ENCODE assay signal across 23 cellular contexts in the genomic region with DNA sequence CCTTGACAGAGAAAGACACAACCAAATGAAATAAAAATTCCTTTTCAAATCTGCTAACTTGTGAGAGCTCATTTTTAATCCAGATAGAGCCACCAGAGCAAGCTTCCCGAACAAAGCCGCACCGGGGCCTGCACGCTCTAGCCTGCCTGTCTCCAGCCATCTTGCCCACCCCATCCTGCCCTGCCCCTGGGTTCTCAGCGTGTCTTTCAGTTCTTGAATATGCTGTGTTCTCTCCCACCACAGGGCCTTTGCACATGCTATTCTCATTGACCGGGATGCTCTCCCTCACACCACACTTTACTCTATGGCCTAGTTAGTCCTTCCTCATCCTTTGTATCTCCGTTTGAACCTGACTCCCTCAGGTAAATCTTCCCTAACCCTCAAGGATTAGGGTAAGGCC. TPM values are rescaled to one million over a fixed set of nuclear protein-coding genes. Genes with fewer than 3 reads are reported as not detected.
DNase-seq lines count a peak whose midpoint lies in the region; ATAC-seq, FAIRE-seq and TF ChIP-seq lines count a peak whose summit lies in the region.
"Had no signal": no experiment of that assay in that cellular context is flagged by ENCODE, and none has a peak within 500 bp of the region (broad histone marks: within the 10 kb centered on the region; RNA-seq: fewer than 3 reads in every experiment).

No MANE protein-coding gene starts in this region.

- H3K27ac ChIP-seq in K562 (ENCODE audit: extremely low read depth, low read depth, low read length), result no peak overlapping the region
- no peak overlapping the region for H3K27ac ChIP-seq in adrenal gland
- H3K27ac ChIP-seq: HL-60, KMS-11 had no signal

- POLR2A ChIA-PET in Caco-2 (lab: Charles Lee) (no interaction called here), K562 (lab: Yijun Ruan, JAX) (no interaction called here)

- in situ Hi-C loops in K562 (cut with MboI), result no loop called here

- H4K20me1 ChIP-seq in K562 (replicated peaks; ENCODE audit: control insufficient read depth, insufficient read depth, low read length), result peaks cover 5% of the 10 kb centered on the region

- H2AFZ ChIP-seq in K562 (ENCODE audit: low read depth, low read length), result no peak overlapping the region
- H2AFZ ChIP-seq: GM23338 had no signal

- intact Hi-C loops in Caco-2 (cut with micrococcal nuclease; ENCODE audit: unreplicated experiment) (loop anchor here (2.0 kb wide), 2 partner anchors 15 to 73 kb away; a partner anchor contains a TSS), K562 (cut with micrococcal nuclease) (no loop called here), sciatic nerve (cut with DNase I) (no loop called here), adrenal gland (cut with DNase I) (no loop called here)

- TF ChIP-seq CTCF in Caco-2 (IDR thresholded peaks at IDR 0.05; ENCODE audit: insufficient read depth in 1 of 2, low read depth in 1 of 2, low read length in 1 of 2, severe bottlenecking in 1 of 2, unreplicated experiment in 1 of 2), result no peak
- no peak for TF ChIP-seq CTCF in K562 (IDR thresholded peaks at IDR 0.05 in 2 of 3, conservative IDR thresholded peaks at IDR 0.05 in 1 of 3; ENCODE audit: insufficient read depth in 2 of 3, low read depth in 1 of 3, low read length in 3 of 3)
- no peak for TF ChIP-seq CTCF in adrenal gland (IDR thresholded peaks at IDR 0.05)

- no peak overlapping the region for H3K9ac ChIP-seq in K562 (ENCODE audit: insufficient read depth in 1 of 2, low read depth in 2 of 2, low read length in 2 of 2)
- H3K9ac ChIP-seq: KMS-11 had no signal

- CTCF ChIA-PET in Caco-2 (lab: Charles Lee), result interaction anchor here (6.9 kb wide), 1 partner anchor 15 kb away, joined by 115 read pairs; a partner anchor contains a TSS
- CTCF ChIA-PET in K562 (lab: Yijun Ruan, JAX; ENCODE audit: low intra/inter-chr PET ratio), result no interaction called here

- peaks cover 3% of the 10 kb centered on the region for H3K9me1 ChIP-seq in K562 (ENCODE audit: control insufficient read depth, insufficient read depth, low read length)

- peak overlapping the region; percentile 96 for H3K27ac Mint-ChIP-seq in Caco-2 (ENCODE audit: unreplicated experiment)
- H3K27ac Mint-ChIP-seq in activated T-cell treated with anti-CD3 and anti-CD28 coated beads, Interleukin-2, amount 50 U/mL, for 24 hours, result no peak overlapping the region
- H3K27ac Mint-ChIP-seq: GM23338, HFFc6 had no signal

- BruUV-seq in Caco-2 (replicated peaks; lab: Mats Ljungman, UMichigan), result no TSS peak
- BruUV-seq in K562 (replicated peaks; lab: Mats Ljungman, UMichigan), result no TSS peak

- no peak overlapping the region for H3K4me3 Mint-ChIP-seq in Caco-2 (ENCODE audit: unreplicated experiment)
- H3K4me3 Mint-ChIP-seq in activated T-cell treated with anti-CD3 and anti-CD28 coated beads, Interleukin-2, amount 50 U/mL, for 24 hours, result no peak overlapping the region
- H3K4me3 Mint-ChIP-seq: CD14-positive monocyte, GM23338, HFFc6 had no signal

- DNase-seq in Caco-2 (no peak), K562 (ENCODE audit: extremely low read depth in 1 of 4, low spot score in 3 of 4) (no peak), islet precursor cell (peak; percentile 42), sciatic nerve (ENCODE audit: low spot score) (peak; percentile 28), adrenal gland (no peak)
- no peak for DNase-seq in activated CD4-positive, alpha-beta T cell treated with anti-CD3 and anti-CD28 coated beads, Interleukin-2, amount 50 U/mL, for 1 hour
- no peak for DNase-seq in activated CD4-positive, alpha-beta T cell treated with anti-CD3 and anti-CD28 coated beads, Interleukin-2, amount 50 U/mL, for 4 hours
- no peak for DNase-seq in activated T-cell treated with anti-CD3 and anti-CD28 coated beads, Interleukin-2, amount 50 U/mL, for 24 hours
- DNase-seq: HFFc6, NCI-H1105 treated with DMSO at 0.1 percent for 48 hours, NCI-H187, NCI-H2171, NCI-H446 treated with DMSO at 0.1 percent for 48 hours, NCI-H774, SHP77 treated with DMSO at 0.1 percent for 48 hours had no signal

- H3K4me1 ChIP-seq in Caco-2, result peaks cover 37% of the 10 kb centered on the region
- peaks cover 2 to 13% of the 10 kb centered on the region in 2 experiments; a peak in 4 of 5 replicates for H3K4me1 ChIP-seq in K562 (replicated peaks in 1 of 2; ENCODE audit: control insufficient read depth in 2 of 2, insufficient read depth in 2 of 2, low read length in 2 of 2)
- no peaks in the 10 kb centered on the region for H3K4me1 ChIP-seq in adrenal gland (replicated peaks in 1 of 2)

- no peaks in the 10 kb centered on the region for H3K27me3 Mint-ChIP-seq in Caco-2 (ENCODE audit: insufficient read depth, unreplicated experiment)
- H3K27me3 Mint-ChIP-seq in activated T-cell treated with anti-CD3 and anti-CD28 coated beads, Interleukin-2, amount 50 U/mL, for 24 hours, result no peaks in the 10 kb centered on the region

- TF ChIP-seq POLR2A in K562 (conservative IDR thresholded peaks at IDR 0.05), result no peak
- no peak for TF ChIP-seq POLR2A in adrenal gland (IDR thresholded peaks at IDR 0.05)

- H3K9me3 Mint-ChIP-seq in Caco-2 (ENCODE audit: unreplicated experiment), result no peaks in the 10 kb centered on the region
- H3K9me3 Mint-ChIP-seq in activated T-cell treated with anti-CD3 and anti-CD28 coated beads, Interleukin-2, amount 50 U/mL, for 24 hours, result no peaks in the 10 kb centered on the region
- H3K9me3 Mint-ChIP-seq: GM23338, HFFc6 had no signal

- H3K9me3 ChIP-seq in Caco-2 (no peaks in the 10 kb centered on the region), K562 (replicated peaks; ENCODE audit: control insufficient read depth, insufficient read depth, low read depth, low read length) (no peaks in the 10 kb centered on the region), adrenal gland (replicated peaks in 1 of 3) (no peaks in the 10 kb centered on the region)
- H3K9me3 ChIP-seq: Peyer's patch had no signal

- TF ChIP-seq RAD21 in K562 (CRISPR knock-in tag; conservative IDR thresholded peaks at IDR 0.05 in 1 of 2, IDR thresholded peaks at IDR 0.05 in 1 of 2), result no peak

- 83% methylated on average over 7 of the region's 7 CpGs for WGBS in K562 (ENCODE audit: insufficient coverage, low coverage, missing lambda C conversion rate)
- WGBS in adrenal gland, 4 donors, result 94 to 99% (median 98%) methylated on average over 7 of the region's 7 CpGs

- H3K4me3 ChIP-seq in Caco-2 (ENCODE audit: low read depth, low read length) (no peak overlapping the region), K562 (no peak overlapping the region), adrenal gland (no peak overlapping the region)
- H3K4me3 ChIP-seq: GM23338, Peyer's patch had no signal

- TF ChIP-seq EP300 in K562 (IDR thresholded peaks at IDR 0.05; ENCODE audit: low read length), result no peak

- peaks cover 49% of the 10 kb centered on the region for H3K36me3 Mint-ChIP-seq in Caco-2 (ENCODE audit: insufficient read depth, unreplicated experiment)
- H3K36me3 Mint-ChIP-seq in activated T-cell treated with anti-CD3 and anti-CD28 coated beads, Interleukin-2, amount 50 U/mL, for 24 hours (ENCODE audit: low read depth), result peaks cover 48% of the 10 kb centered on the region

- ATAC-seq in K562 (no peak), sciatic nerve (no peak)
- ATAC-seq: GM23338 had no signal

- H3K4me1 Mint-ChIP-seq in Caco-2 (ENCODE audit: low read depth, unreplicated experiment), result peaks cover 23% of the 10 kb centered on the region
- H3K4me1 Mint-ChIP-seq in activated T-cell treated with anti-CD3 and anti-CD28 coated beads, Interleukin-2, amount 50 U/mL, for 24 hours (ENCODE audit: low read depth), result peaks cover 7% of the 10 kb centered on the region

- no peaks in the 10 kb centered on the region for H3K79me2 ChIP-seq in K562 (ENCODE audit: control insufficient read depth, insufficient read depth, low read length)

- H3K36me3 ChIP-seq in Caco-2 (ENCODE audit: control insufficient read depth, insufficient read depth, low read length) (no peaks in the 10 kb centered on the region; the same call in none of the 2 replicates), K562 (ENCODE audit: control insufficient read depth, insufficient read depth, low read length) (peaks cover 31% of the 10 kb centered on the region), adrenal gland (replicated peaks in 1 of 2) (peaks cover 0 to 17% of the 10 kb centered on the region in 2 donors)

- FAIRE-seq in K562 (lab: Jason Lieb, UNC), result no peak
- FAIRE-seq: A204.1, GM12891 had no signal

- no peak overlapping the region for H3K4me2 ChIP-seq in K562 (ENCODE audit: insufficient read depth, low read length)
- H3K4me2 ChIP-seq: GM23338, KMS-11 had no signal

- H3K27me3 ChIP-seq in Caco-2 (replicated peaks; ENCODE audit: control insufficient read depth, insufficient read depth, low read length), result no peaks in the 10 kb centered on the region
- no peaks in the 10 kb centered on the region for H3K27me3 ChIP-seq in K562 (ENCODE audit: control insufficient read depth in 2 of 2, insufficient read depth in 2 of 2, low read length in 2 of 2)
- no peaks in the 10 kb centered on the region for H3K27me3 ChIP-seq in adrenal gland
- H3K27me3 ChIP-seq: Peyer's patch had no signal

RNA-seq across cellular contexts. Expression of a gene that starts 14.7 kb away (rescaled TPM):
- 0.20 TPM in 1 of 2 replicates, not detected in the other for total RNA-seq in Caco-2 (2022)
- total RNA-seq in K562 (2011; cell fraction: chromatin; rRNA removed; ENCODE audit: low replicate concordance), result 0.16 TPM in 1 of 2 replicates, not detected in the other
- total RNA-seq in K562 (2011; cell fraction: nucleolus; rRNA removed), result 0.13 TPM in 1 of 2 replicates, not detected in the other
- total RNA-seq in K562 (2011; cell fraction: nucleoplasm; rRNA removed), result not detected in 2 replicates
- total RNA-seq in K562 (2014; rRNA removed), result not detected in 2 replicates
- total RNA-seq in K562 (2014; rRNA removed; fragmentation: Illumina TruSeq; extraction: Trizol), result not detected in 2 replicates
- total RNA-seq in K562 (2015; rRNA removed; fragmentation: Illumina TruSeq; extraction: Trizol), result not detected in 2 replicates
- total RNA-seq in K562 (2021), result not detected in 2 replicates
- polyA plus RNA-seq in K562 (2011; rRNA removed), result not detected in 2 replicates
- polyA plus RNA-seq in K562 (2011; cell fraction: cytosol; rRNA removed), result 0.04 TPM in 1 of 2 replicates, not detected in the other
- polyA plus RNA-seq in K562 (2011; cell fraction: nucleus; rRNA removed), result not detected in 2 replicates
- polyA plus RNA-seq in K562 (2012), result 0.14 and 0.17 TPM in 2 replicates
- not detected in 2 replicates for polyA plus RNA-seq in K562 (2014; fragmentation: Illumina TruSeq; extraction: Trizol)
- polyA plus RNA-seq in K562 (2014; fragmentation: Nextera tagmentation; extraction: Ambion mirVana), result not detected
- 0.08 TPM in 1 of 2 replicates, not detected in the other for polyA plus RNA-seq in K562 (2014; rRNA removed)
- polyA minus RNA-seq in K562 (2011; rRNA and poly(A)+ RNA removed), result not detected in 2 replicates
- not detected in 2 replicates for polyA minus RNA-seq in K562 (2011; cell fraction: cytosol; rRNA and poly(A)+ RNA removed)
- polyA minus RNA-seq in K562 (2011; cell fraction: nucleus; rRNA and poly(A)+ RNA removed), result not detected in 2 replicates
- total RNA-seq in sciatic nerve, result 12.5 TPM
- 1 to 10 TPM in 1 of 8 donors, under 1 TPM in 3, not detected in 4; 0.17 to 1.1 (median 0.67) TPM for total RNA-seq in adrenal gland
- 1 to 10 TPM in 2 of 3 donors, under 1 TPM in 1; 0.13 to 2.6 (median 1.7) TPM for polyA plus RNA-seq in adrenal gland
- total RNA-seq: G401, GM23338 had no signal

RNA-seq across cellular contexts. Expression of a gene that starts 19.0 kb away (rescaled TPM):
- 67.0 and 67.7 TPM in 2 replicates for total RNA-seq in Caco-2 (2022)
- total RNA-seq in K562 (2011; cell fraction: chromatin; rRNA removed; ENCODE audit: low replicate concordance), result 97.0 and 197 TPM in 2 replicates
- total RNA-seq in K562 (2011; cell fraction: nucleolus; rRNA removed), result 104 and 108 TPM in 2 replicates
- total RNA-seq in K562 (2011; cell fraction: nucleoplasm; rRNA removed), result 77.7 and 81.3 TPM in 2 replicates
- 25.2 and 26.8 TPM in 2 replicates for total RNA-seq in K562 (2014; rRNA removed)
- 12.3 and 14.5 TPM in 2 replicates for total RNA-seq in K562 (2014; rRNA removed; fragmentation: Illumina TruSeq; extraction: Trizol)
- 15.2 and 15.9 TPM in 2 replicates for total RNA-seq in K562 (2015; rRNA removed; fragmentation: Illumina TruSeq; extraction: Trizol)
- 34.8 and 35.7 TPM in 2 replicates for total RNA-seq in K562 (2021)
- 16.4 and 20.4 TPM in 2 replicates for polyA plus RNA-seq in K562 (2011; rRNA removed)
- 10.3 and 14.7 TPM in 2 replicates for polyA plus RNA-seq in K562 (2011; cell fraction: cytosol; rRNA removed)
- 132 and 169 TPM in 2 replicates for polyA plus RNA-seq in K562 (2011; cell fraction: nucleus; rRNA removed)
- 19.7 and 37.0 TPM in 2 replicates for polyA plus RNA-seq in K562 (2012)
- 23.1 and 27.9 TPM in 2 replicates for polyA plus RNA-seq in K562 (2014; fragmentation: Illumina TruSeq; extraction: Trizol)
- 1 to 10 TPM; 4.1 to 5.8 TPM for polyA plus RNA-seq in K562 (2014; fragmentation: Nextera tagmentation; extraction: Ambion mirVana)
- polyA plus RNA-seq in K562 (2014; rRNA removed), result 23.1 and 27.1 TPM in 2 replicates
- polyA minus RNA-seq in K562 (2011; rRNA and poly(A)+ RNA removed), result 20.8 and 22.5 TPM in 2 replicates
- polyA minus RNA-seq in K562 (2011; cell fraction: cytosol; rRNA and poly(A)+ RNA removed), result 11.2 and 20.5 TPM in 2 replicates
- 31.6 and 42.1 TPM in 2 replicates for polyA minus RNA-seq in K562 (2011; cell fraction: nucleus; rRNA and poly(A)+ RNA removed)
- total RNA-seq in sciatic nerve, result 35.2 TPM
- 10 to 100 TPM; 13.9 to 49.6 (median 32.9) TPM for total RNA-seq in adrenal gland
- polyA plus RNA-seq in adrenal gland, result 100 to 1,000 TPM in 1 of 3 donors, 10 to 100 TPM in 2; 11.2 to 188 (median 64.9) TPM

RNA-seq across cellular contexts. Expression of a gene that starts 19.2 kb away (rescaled TPM):
- total RNA-seq in Caco-2 (2022) (119 and 126 TPM in 2 replicates), K562 (2014; rRNA removed) (57.9 and 59.7 TPM in 2 replicates), K562 (2014; rRNA removed; fragmentation: Illumina TruSeq; extraction: Trizol) (45.3 and 51.8 TPM in 2 replicates), K562 (2015; rRNA removed; fragmentation: Illumina TruSeq; extraction: Trizol) (62.4 and 64.7 TPM in 2 replicates), K562 (2021) (60.6 and 71.7 TPM in 2 replicates), sciatic nerve (107 TPM), adrenal gland (100 to 1,000 TPM in 1 of 8 donors, 10 to 100 TPM in 7; 45.3 to 100 (median 61.5) TPM)
- total RNA-seq in K562 (2011; cell fraction: chromatin; rRNA removed; ENCODE audit: low replicate concordance), result 143 and 213 TPM in 2 replicates
- 100 and 111 TPM in 2 replicates for total RNA-seq in K562 (2011; cell fraction: nucleolus; rRNA removed)
- 123 and 149 TPM in 2 replicates for total RNA-seq in K562 (2011; cell fraction: nucleoplasm; rRNA removed)
- polyA plus RNA-seq in K562 (2011; rRNA removed) (69.3 and 70.7 TPM in 2 replicates), K562 (2014; fragmentation: Illumina TruSeq; extraction: Trizol) (90.8 and 91.7 TPM in 2 replicates), K562 (2014; fragmentation: Nextera tagmentation; extraction: Ambion mirVana) (100 to 1,000 TPM; 103 to 154 TPM), K562 (2014; rRNA removed) (67.8 and 86.4 TPM in 2 replicates), adrenal gland (100 to 1,000 TPM in 2 of 3 donors, 10 to 100 TPM in 1; 73.4 to 130 (median 121) TPM)
- 58.9 and 85.2 TPM in 2 replicates for polyA plus RNA-seq in K562 (2011; cell fraction: cytosol; rRNA removed)
- polyA plus RNA-seq in K562 (2011; cell fraction: nucleus; rRNA removed), result 164 and 209 TPM in 2 replicates
- 49.6 and 51.6 TPM in 2 replicates for polyA plus RNA-seq in K562 (2012)
- 49.7 and 52.3 TPM in 2 replicates for polyA minus RNA-seq in K562 (2011; rRNA and poly(A)+ RNA removed)
- 25.6 and 27.8 TPM in 2 replicates for polyA minus RNA-seq in K562 (2011; cell fraction: cytosol; rRNA and poly(A)+ RNA removed)
- 44.7 and 59.0 TPM in 2 replicates for polyA minus RNA-seq in K562 (2011; cell fraction: nucleus; rRNA and poly(A)+ RNA removed)

Comparison
In these comparisons a context has a peak if more than half of its experiments do, and no peak if none do; other contexts are left out.
1. DNase-seq: peak in islet precursor cell (single experiment) and sciatic nerve (single experiment); none in Caco-2 (0 of 2), K562 (0 of 4), adrenal gland (0 of 7), activated CD4-positive, alpha-beta T cell treated with anti-CD3 and anti-CD28 coated beads, Interleukin-2, amount 50 U/mL, for 1 hour (single experiment), activated CD4-positive, alpha-beta T cell treated with anti-CD3 and anti-CD28 coated beads, Interleukin-2, amount 50 U/mL, for 4 hours (0 of 2) and activated T-cell treated with anti-CD3 and anti-CD28 coated beads, Interleukin-2, amount 50 U/mL, for 24 hours (single experiment).